ENCODE assay signal across 23 cellular contexts in genomic region chr6:30444451-30444742, GRCh38.
"Had no signal": no experiment of that assay in that cellular context is flagged by ENCODE, and none has a peak within 500 bp of the region (broad histone marks: within the 10 kb centered on the region; RNA-seq: fewer than 3 reads in every experiment).

No MANE protein-coding gene starts in this region.

- H3K27ac ChIP-seq: coronary artery, gastroesophageal sphincter, heart right ventricle, tibial artery, VCaP had no signal

- FAIRE-seq: endometrium, kidney had no signal

- ATAC-seq: activated T-helper 17 cell treated with anti-CD3 and anti-CD28 coated beads, Interleukin-2, amount 50 U/mL, for 72 hours; gastroesophageal sphincter; left lobe of liver; natural killer cell treated with Interleukin-12 subunit alpha and Interleukin-12 subunit beta and Interleukin-15 and Interleukin-18, amount 100 ng/mL, for 72 hours; T-helper 17 cell had no signal

- H3K4me3 ChIP-seq: coronary artery, gastroesophageal sphincter, heart right ventricle, lung, tibial artery had no signal

- DNase-seq: activated CD4-positive, alpha-beta T cell treated with anti-CD3 and anti-CD28 coated beads for 1 hour; activated naive CD4-positive, alpha-beta T cell treated with anti-CD3 and anti-CD28 coated beads for 36 hours; activated naive CD8-positive, alpha-beta T cell treated with anti-CD3 and anti-CD28 coated beads, Interleukin-2, amount 50 U/mL, for 24 hours; activated T-cell treated with anti-CD3 and anti-CD28 coated beads for 4 hours; erythroblast; heart right ventricle; kidney; occipital lobe; retina; stimulated activated CD4-positive, alpha-beta T cell treated with anti-CD3 and anti-CD28 coated beads, Interleukin-12 subunit alpha, Interleukin-12 subunit beta, amount 100 ng/mL, for 4 hours; stimulated activated CD4-positive, alpha-beta T cell treated with anti-CD3 and anti-CD28 coated beads, Interleukin-1b, Interleukin-23, amount 100 ng/mL, for 48 hours; stimulated activated CD8-positive, alpha-beta memory T cell treated with anti-CD3 and anti-CD28 coated beads, Interleukin-4, amount 100 ng/mL, for 48 hours; stimulated activated naive CD4-positive, alpha-beta T cell; T-helper 17 cell; tibial artery had no signal

- H3K36me3 ChIP-seq: gastroesophageal sphincter, heart right ventricle, tibial artery had no signal

- H3K9me3 ChIP-seq: gastroesophageal sphincter, heart right ventricle, tibial artery had no signal
